Comparison of ENCODE assay signal across 14 cellular contexts in the genomic region with DNA sequence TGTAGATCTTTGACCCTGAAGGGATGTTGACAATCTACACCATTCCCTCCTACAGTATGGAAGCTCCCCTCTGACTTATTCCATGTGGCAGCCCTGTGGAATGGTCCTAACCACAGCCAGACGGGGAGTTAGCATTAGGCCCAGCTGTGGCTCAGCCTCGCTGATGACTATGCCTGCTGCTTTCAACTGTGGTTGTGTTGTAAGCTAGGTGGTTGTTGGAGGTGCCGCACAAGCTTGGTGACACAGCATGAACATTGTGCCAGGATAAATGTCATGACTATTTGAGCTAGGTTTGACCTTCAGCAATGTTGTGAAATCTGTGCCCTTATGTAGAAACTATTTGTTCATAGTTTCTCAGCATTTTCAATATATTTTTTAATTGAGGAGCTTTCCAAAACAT. TPM values are rescaled to one million over a fixed set of nuclear protein-coding genes. Genes with fewer than 3 reads are reported as not detected.
DNase-seq lines count a peak whose midpoint lies in the region; ATAC-seq and TF ChIP-seq lines count a peak whose summit lies in the region.
"Had no signal": no experiment of that assay in that cellular context is flagged by ENCODE, and none has a peak within 500 bp of the region (broad histone marks: within the 10 kb centered on the region; RNA-seq: fewer than 3 reads in every experiment).

No MANE protein-coding gene starts in this region.

- no peak for TF ChIP-seq EP300 in ovary (IDR thresholded peaks at IDR 0.05)

- intact Hi-C loops in left lung (cut with DNase I): no loop called here
- intact Hi-C loops in ovary (cut with DNase I): no loop called here

- 63 to 70% (median 67%) methylated on average over 3 of the region's 3 CpGs for WGBS in ovary, 3 donors

- CTCF ChIA-PET in AG04450 (lab: Charles Lee): no interaction called here

- H3K27ac ChIP-seq in AG04450 (ENCODE audit: low read depth, low read length) (no peak overlapping the region), left lung (no peak overlapping the region), ovary (no peak overlapping the region)
- H3K27ac ChIP-seq: C4-2B, SK-N-MC had no signal

- H3K4me3 Mint-ChIP-seq in immature natural killer cell: no peak overlapping the region
- H3K4me3 Mint-ChIP-seq: activated T-helper 1 cell treated with anti-CD3 and anti-CD28 coated beads, Interleukin-12 subunit alpha, Interleukin-12 subunit beta, Interleukin-2, Interleukin-4 antibody, amounts not matched to agents 30 ng/mL and 10 ng/mL and 1 ng/mL, durations not matched to agents 14 hours and 24 hours and 36 hours; central memory CD8-positive, alpha-beta T cell had no signal

- H3K4me1 ChIP-seq in left lung (no peaks in the 10 kb centered on the region), ovary (ENCODE audit: insufficient read depth) (no peaks in the 10 kb centered on the region)

- H3K36me3 ChIP-seq in left lung: no peaks in the 10 kb centered on the region
- H3K36me3 ChIP-seq in ovary: no peaks in the 10 kb centered on the region

- H3K4me3 ChIP-seq in AG04450 (ENCODE audit: low read depth, low read length) (no peak overlapping the region), cardiac fibroblast (replicated peaks in 1 of 2; ENCODE audit: low read depth in 2 of 2, low read length in 2 of 2) (no peak overlapping the region), left lung (no peak overlapping the region), ovary (no peak overlapping the region)
- H3K4me3 ChIP-seq: SK-N-MC had no signal

- H3K9me3 ChIP-seq in AG04450 (ENCODE audit: control insufficient read depth, insufficient read depth, low read length) (no peaks in the 10 kb centered on the region), left lung (no peaks in the 10 kb centered on the region), ovary (no peaks in the 10 kb centered on the region)

- H3K36me3 Mint-ChIP-seq in immature natural killer cell: no peaks in the 10 kb centered on the region

- no peak overlapping the region for H3K27ac Mint-ChIP-seq in immature natural killer cell
- H3K27ac Mint-ChIP-seq: activated T-helper 1 cell treated with anti-CD3 and anti-CD28 coated beads, Interleukin-12 subunit alpha, Interleukin-12 subunit beta, Interleukin-2, Interleukin-4 antibody, amounts not matched to agents 30 ng/mL and 10 ng/mL and 1 ng/mL, durations not matched to agents 14 hours and 24 hours and 36 hours had no signal

- TF ChIP-seq CTCF in AG04450 (IDR thresholded peaks at IDR 0.05; ENCODE audit: low read depth, low read length) (no peak), cardiac fibroblast (IDR thresholded peaks at IDR 0.05; ENCODE audit: low read depth, low read length) (no peak), left lung (IDR thresholded peaks at IDR 0.05) (no peak), ovary (IDR thresholded peaks at IDR 0.05) (no peak)

- POLR2A ChIA-PET in AG04450 (lab: Yijun Ruan, JAX): interaction anchor here (0.5 to 1.6 kb wide), 4 partner anchors 8 to 456 kb away, joined by 3 to 6 read pairs (median 5); no protein-coding TSS in a partner anchor

- H3K27me3 Mint-ChIP-seq in immature natural killer cell (ENCODE audit: low read depth in 3 of 3): peaks cover 0 to 6% (median 2%) of the 10 kb centered on the region in 3 donors

- H3K4me1 Mint-ChIP-seq in immature natural killer cell: no peaks in the 10 kb centered on the region
- H3K4me1 Mint-ChIP-seq: central memory CD8-positive, alpha-beta T cell had no signal

- DNase-seq in AG04450 (ENCODE audit: low read depth, low spot score): peak; percentile 61
- peak; percentile 97 for DNase-seq in HCEC 1CT
- DNase-seq in cardiac fibroblast (ENCODE audit: low read depth in 2 of 2): peak; percentile 21 to 64
- DNase-seq in left lung: peak in 1 of 2 donors; percentile 36
- DNase-seq in immature natural killer cell: no peak
- no peak for DNase-seq in ovary
- DNase-seq in Kasumi-1 (lab: John Stamatoyannopoulos, UW): no peak
- DNase-seq: erythroblast, MM.1S had no signal

- no peak for TF ChIP-seq POLR2A in ovary (IDR thresholded peaks at IDR 0.05)

- H3K27me3 ChIP-seq in AG04450 (ENCODE audit: control insufficient read depth, insufficient read depth, low read length): no peaks in the 10 kb centered on the region
- no peaks in the 10 kb centered on the region for H3K27me3 ChIP-seq in left lung
- H3K27me3 ChIP-seq in ovary: no peaks in the 10 kb centered on the region

- ATAC-seq in left lung (peak; percentile 72), GM21576 (IDR thresholded peaks at IDR 0.05; ENCODE audit: unreplicated experiment) (no peak)

- peaks cover 0 to 2% (median 0%) of the 10 kb centered on the region in 6 donors for H3K9me3 Mint-ChIP-seq in immature natural killer cell
- H3K9me3 Mint-ChIP-seq: activated T-helper 1 cell treated with anti-CD3 and anti-CD28 coated beads, Interleukin-12 subunit alpha, Interleukin-12 subunit beta, Interleukin-2, Interleukin-4 antibody, amounts not matched to agents 30 ng/mL and 10 ng/mL and 1 ng/mL, durations not matched to agents 14 hours and 24 hours and 36 hours; central memory CD8-positive, alpha-beta T cell had no signal

RNA-seq across cellular contexts. Expression of a gene that starts 40.6 kb away (rescaled TPM):
- polyA plus RNA-seq in AG04450 (2011; rRNA removed): 19.7 and 25.2 TPM in 2 replicates
- 25.5 and 29.3 TPM in 2 replicates for polyA minus RNA-seq in AG04450 (2011; rRNA and poly(A)+ RNA removed)
- 10 to 100 TPM; 10.4 to 15.5 TPM for total RNA-seq in left lung
- under 1 TPM in 2 of 3 donors, not detected in 1; 0.09 to 0.34 TPM for polyA plus RNA-seq in immature natural killer cell
- 10 to 100 TPM in 5 of 7 donors, 1 to 10 TPM in 2; 3.7 to 24.0 (median 12.9) TPM for total RNA-seq in ovary
- polyA plus RNA-seq in ovary: 10 to 100 TPM in 1 of 2 donors, 1 to 10 TPM in 1; 5.0 to 14.8 TPM
- total RNA-seq: activated T-helper 1 cell treated with anti-CD3 and anti-CD28 coated beads, Interleukin-12 subunit alpha, Interleukin-12 subunit beta, Interleukin-2, Interleukin-4 antibody, amounts not matched to agents 30 ng/mL and 10 ng/mL and 1 ng/mL, durations not matched to agents 14 hours and 24 hours and 36 hours had no signal

Comparison
In these comparisons a context has a peak if more than half of its experiments do, and no peak if none do; other contexts are left out.
1. DNase-seq: peak in AG04450 (single experiment), HCEC 1CT (single experiment) and cardiac fibroblast (2 of 2); none in immature natural killer cell (0 of 3), ovary (0 of 5) and Kasumi-1 (0 of 2).
2. RNA of a gene that starts 40.6 kb away (polyA plus RNA-seq): 19.7 to 25.2 TPM in AG04450 and 5.0 to 14.8 TPM in ovary; 0.09 to 0.34 TPM in immature natural killer cell; every median in the first group is over 4 times any median in the second.